ENCODE assay signal across 10 cellular contexts in the genomic region with DNA sequence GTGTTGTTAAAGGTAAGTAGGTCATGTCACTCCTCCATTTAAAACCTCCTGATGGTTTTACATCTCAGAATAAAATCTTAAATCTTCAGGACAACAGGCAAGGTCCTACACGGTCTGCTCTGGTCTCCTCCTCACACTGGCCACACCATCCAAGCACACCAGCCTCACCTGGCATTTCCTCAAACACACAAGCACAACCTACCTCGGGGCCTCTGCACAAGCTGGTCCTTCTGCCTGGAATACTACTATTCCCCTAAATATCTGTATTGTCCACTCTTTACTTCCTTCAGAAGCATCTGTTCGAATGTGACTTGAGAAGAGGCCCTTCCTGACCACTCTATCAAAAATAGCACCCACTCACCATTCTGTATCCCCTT. TPM values are rescaled to one million over a fixed set of nuclear protein-coding genes. Genes with fewer than 3 reads are reported as not detected.
A peak's percentile ranks its signal among the peaks of the same experiment; 100 is the strongest.
DNase-seq lines count a peak whose midpoint lies in the region; ATAC-seq and TF ChIP-seq lines count a peak whose summit lies in the region.
"Had no signal": no experiment of that assay in that cellular context is flagged by ENCODE, and none has a peak within 500 bp of the region (broad histone marks: within the 10 kb centered on the region; RNA-seq: fewer than 3 reads in every experiment).

No MANE protein-coding gene starts in this region.

- no peaks in the 10 kb centered on the region for H3K9me3 Mint-ChIP-seq in activated CD4-positive, alpha-beta T cell treated with anti-CD3 and anti-CD28 coated beads, Interleukin-2, amount 10 ng/mL, durations not matched to agents 24 days and 14 days
- no peaks in the 10 kb centered on the region for H3K9me3 Mint-ChIP-seq in stimulated activated naive B cell treated with anti-CD40 and anti-IgM and Interleukin-4, amounts not matched to agents 10 μg/mL and 1 μg/mL and 100 μg/mL, for 72 hours

- peaks cover 59% of the 10 kb centered on the region for H3K4me1 Mint-ChIP-seq in activated CD4-positive, alpha-beta T cell treated with anti-CD3 and anti-CD28 coated beads, Interleukin-2, amount 10 ng/mL, durations not matched to agents 24 days and 14 days
- H3K4me1 Mint-ChIP-seq in T-helper 17 cell = peaks cover 60% of the 10 kb centered on the region
- H3K4me1 Mint-ChIP-seq in stimulated activated naive B cell treated with anti-CD40 and anti-IgM and Interleukin-4, amounts not matched to agents 10 μg/mL and 1 μg/mL and 100 μg/mL, for 72 hours = peaks cover 59 to 76% of the 10 kb centered on the region in 2 donors

- H3K27me3 Mint-ChIP-seq in activated CD4-positive, alpha-beta T cell treated with anti-CD3 and anti-CD28 coated beads, Interleukin-2, amount 10 ng/mL, durations not matched to agents 24 days and 14 days = no peaks in the 10 kb centered on the region
- no peaks in the 10 kb centered on the region for H3K27me3 Mint-ChIP-seq in T-helper 17 cell
- H3K27me3 Mint-ChIP-seq in stimulated activated naive B cell treated with anti-CD40 and anti-IgM and Interleukin-4, amounts not matched to agents 10 μg/mL and 1 μg/mL and 100 μg/mL, for 72 hours = no peaks in the 10 kb centered on the region

- intact Hi-C loops in activated CD4-positive, alpha-beta T cell treated with anti-CD3 and anti-CD28 coated beads, Interleukin-2, amount 10 ng/mL, durations not matched to agents 24 days and 14 days (cut with micrococcal nuclease) = loop anchor here (2.0 to 5.0 kb wide), 2 partner anchors 75 to 277 kb away; a partner anchor contains a TSS

- ATAC-seq in T-helper 17 cell (no peak), esophagus mucosa (no peak)
- no peak for ATAC-seq in stimulated activated naive B cell treated with anti-CD40 and anti-IgM and Interleukin-4, amounts not matched to agents 10 μg/mL and 1 μg/mL and 100 μg/mL, for 72 hours (replicated peaks)

- H3K4me3 ChIP-seq in foreskin fibroblast (ENCODE audit: low read depth in 1 of 2, low read length in 2 of 2) = peak overlapping the region; percentile 74 to 93

- H3K36me3 Mint-ChIP-seq in activated CD4-positive, alpha-beta T cell treated with anti-CD3 and anti-CD28 coated beads, Interleukin-2, amount 10 ng/mL, durations not matched to agents 24 days and 14 days (ENCODE audit: low read depth) = peaks cover 11% of the 10 kb centered on the region
- H3K36me3 Mint-ChIP-seq in T-helper 17 cell (ENCODE audit: low read depth) = peaks cover 6% of the 10 kb centered on the region
- H3K36me3 Mint-ChIP-seq in stimulated activated naive B cell treated with anti-CD40 and anti-IgM and Interleukin-4, amounts not matched to agents 10 μg/mL and 1 μg/mL and 100 μg/mL, for 72 hours = peaks cover 5 to 19% of the 10 kb centered on the region in 2 donors

- no peak overlapping the region for H3K27ac Mint-ChIP-seq in activated CD4-positive, alpha-beta T cell treated with anti-CD3 and anti-CD28 coated beads, Interleukin-2, amount 10 ng/mL, durations not matched to agents 24 days and 14 days
- H3K27ac Mint-ChIP-seq in T-helper 17 cell = peak overlapping the region; percentile 99
- H3K27ac Mint-ChIP-seq in stimulated activated naive B cell treated with anti-CD40 and anti-IgM and Interleukin-4, amounts not matched to agents 10 μg/mL and 1 μg/mL and 100 μg/mL, for 72 hours = peak overlapping the region; percentile 42

- DNase-seq in activated CD4-positive, alpha-beta T cell treated with anti-CD3 and anti-CD28 coated beads, Interleukin-2, amount 10 ng/mL, durations not matched to agents 24 days and 14 days = no peak
- no peak for DNase-seq in activated CD4-positive, alpha-beta T cell treated with anti-CD3 and anti-CD28 coated beads for 4 hours
- DNase-seq in T-helper 17 cell (no peak), foreskin fibroblast (no peak), NOMO-1 treated with DMSO at 0.1 percent for 48 hours (lab: John Stamatoyannopoulos, UW; ENCODE audit: unreplicated experiment) (no peak)
- DNase-seq in stimulated activated naive B cell treated with anti-CD40 and anti-IgM and Interleukin-4, amounts not matched to agents 10 μg/mL and 1 μg/mL and 100 μg/mL, for 72 hours = no peak
- DNase-seq in activated CD4-positive, CD25-positive, alpha-beta regulatory T cell treated with anti-CD3 and anti-CD28 coated beads, Interleukin-2, amount 50 U/mL, for 72 hours = no peak
- DNase-seq: NCI-H446 had no signal

- H3K4me3 Mint-ChIP-seq in activated CD4-positive, alpha-beta T cell treated with anti-CD3 and anti-CD28 coated beads, Interleukin-2, amount 10 ng/mL, durations not matched to agents 24 days and 14 days = peak overlapping the region; percentile 92
- H3K4me3 Mint-ChIP-seq in T-helper 17 cell = peak overlapping the region; percentile 89
- H3K4me3 Mint-ChIP-seq in stimulated activated naive B cell treated with anti-CD40 and anti-IgM and Interleukin-4, amounts not matched to agents 10 μg/mL and 1 μg/mL and 100 μg/mL, for 72 hours = peak overlapping the region; percentile 90 to 91

- no peaks in the 10 kb centered on the region for H3K9me3 ChIP-seq in T-helper 17 cell (ENCODE audit: control insufficient read depth, low read length, poor library complexity, severe bottlenecking)
- H3K9me3 ChIP-seq: neutrophil had no signal

- no peak for TF ChIP-seq CTCF in foreskin fibroblast (IDR thresholded peaks at IDR 0.05; ENCODE audit: low read depth, low read length)

RNA-seq across cellular contexts. Expression of a gene that starts 1.8 kb away (rescaled TPM):
- total RNA-seq in activated CD4-positive, alpha-beta T cell treated with anti-CD3 and anti-CD28 coated beads, Interleukin-2, amount 10 ng/mL, durations not matched to agents 24 days and 14 days = 31.5 and 32.1 TPM in 2 replicates
- total RNA-seq in T-helper 17 cell (10 to 100 TPM; 29.2 to 40.1 TPM), esophagus mucosa (23.5 TPM)

RNA-seq across cellular contexts. Expression of a gene that starts 1.8 kb away (rescaled TPM):
- total RNA-seq in activated CD4-positive, alpha-beta T cell treated with anti-CD3 and anti-CD28 coated beads, Interleukin-2, amount 10 ng/mL, durations not matched to agents 24 days and 14 days = 0.54 and 0.89 TPM in 2 replicates
- 10 to 100 TPM in 1 of 2 donors, 1 to 10 TPM in 1; 3.5 to 12.3 TPM for total RNA-seq in T-helper 17 cell
- total RNA-seq in esophagus mucosa = 2.3 TPM

RNA-seq across cellular contexts. Expression of a gene that starts 47.7 kb away (rescaled TPM):
- 40.5 and 43.1 TPM in 2 replicates for total RNA-seq in activated CD4-positive, alpha-beta T cell treated with anti-CD3 and anti-CD28 coated beads, Interleukin-2, amount 10 ng/mL, durations not matched to agents 24 days and 14 days
- 100 to 1,000 TPM; 356 to 408 TPM for total RNA-seq in T-helper 17 cell
- 15.4 TPM for total RNA-seq in esophagus mucosa

RNA-seq across cellular contexts. Expression of a gene that starts 53.9 kb away (rescaled TPM):
- 35.4 and 40.5 TPM in 2 replicates for total RNA-seq in activated CD4-positive, alpha-beta T cell treated with anti-CD3 and anti-CD28 coated beads, Interleukin-2, amount 10 ng/mL, durations not matched to agents 24 days and 14 days
- total RNA-seq in T-helper 17 cell = 100 to 1,000 TPM; 102 to 107 TPM
- total RNA-seq in esophagus mucosa = 17.5 TPM

RNA-seq across cellular contexts. Expression of a gene that starts 53.9 kb away (rescaled TPM):
- total RNA-seq in activated CD4-positive, alpha-beta T cell treated with anti-CD3 and anti-CD28 coated beads, Interleukin-2, amount 10 ng/mL, durations not matched to agents 24 days and 14 days = not detected in 2 replicates
- under 1 TPM in 1 of 2 donors, not detected in 1; 0.05 TPM for total RNA-seq in T-helper 17 cell
- 0.04 TPM for total RNA-seq in esophagus mucosa
